Comparison of ENCODE assay signal across 8 cellular contexts in the genomic region with DNA sequence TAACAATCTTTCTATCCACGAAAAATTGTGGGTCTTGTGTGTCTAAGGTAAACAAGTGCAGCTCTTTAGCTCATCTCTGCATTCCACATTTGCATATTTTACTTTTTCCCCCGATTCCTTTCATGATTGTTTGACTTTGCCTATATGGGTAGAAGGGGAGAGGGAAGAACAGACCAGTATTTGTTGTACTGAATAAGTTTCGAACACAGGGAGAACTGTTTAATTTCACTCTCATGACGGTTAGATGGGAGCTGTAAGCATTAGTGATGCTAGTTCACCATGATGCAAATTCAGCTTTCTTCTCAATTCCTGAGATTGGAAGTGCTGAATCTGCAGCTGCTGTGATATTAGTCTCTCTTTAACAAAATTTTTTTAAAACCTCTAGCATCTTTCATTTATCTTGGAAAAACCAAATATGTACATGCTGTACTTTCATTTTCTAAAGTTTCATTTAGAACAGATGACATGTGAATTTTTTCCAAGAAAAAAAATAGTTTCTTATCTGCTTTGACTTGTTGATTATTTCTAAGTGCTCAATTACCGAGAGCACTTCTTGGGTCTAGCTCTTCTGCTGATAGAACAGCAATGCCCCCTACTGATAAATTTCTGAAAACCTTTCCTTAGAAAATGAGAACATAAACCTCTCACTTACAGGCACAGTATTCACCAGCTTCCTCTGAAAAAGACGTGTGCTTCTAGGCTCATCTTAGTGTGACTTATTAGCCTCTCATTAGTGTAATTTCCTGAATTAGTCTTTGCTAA.
DNase-seq lines count a peak whose midpoint lies in the region; ATAC-seq, FAIRE-seq and TF ChIP-seq lines count a peak whose summit lies in the region.

No MANE protein-coding gene starts in this region.

- H4K20me1 ChIP-seq in K562 (replicated peaks; ENCODE audit: control insufficient read depth, insufficient read depth, low read length): no peaks in the 10 kb centered on the region

- intact Hi-C loops in Right ventricle myocardium inferior (cut with DNase I) (loop anchor here (1.0 to 10.0 kb wide), 2 partner anchors 116 to 520 kb away; no protein-coding TSS in a partner anchor), K562 (cut with micrococcal nuclease) (loop anchor here (5.0 to 10.0 kb wide), 2 partner anchors 523 to 630 kb away; no protein-coding TSS in a partner anchor)

- no peaks in the 10 kb centered on the region for H3K9me1 ChIP-seq in K562 (ENCODE audit: control insufficient read depth, insufficient read depth, low read length)

- no peaks in the 10 kb centered on the region for H3K36me3 Mint-ChIP-seq in mesothelial cell of epicardium
- H3K36me3 Mint-ChIP-seq in activated CD4-positive, alpha-beta T cell treated with anti-CD3 and anti-CD28 coated beads, Interleukin-2, amount 10 ng/mL, durations not matched to agents 7 days and 5 days (ENCODE audit: low read depth): no peaks in the 10 kb centered on the region

- H3K4me1 ChIP-seq in cardiac muscle cell (ENCODE audit: low read depth): no peaks in the 10 kb centered on the region
- H3K4me1 ChIP-seq in K562 (replicated peaks in 1 of 2; ENCODE audit: control insufficient read depth in 2 of 2, insufficient read depth in 2 of 2, low read length in 2 of 2): no peaks in the 10 kb centered on the region

- FAIRE-seq in K562 (lab: Jason Lieb, UNC): no peak

- no peak overlapping the region for H3K4me3 Mint-ChIP-seq in mesothelial cell of epicardium
- no peak overlapping the region for H3K4me3 Mint-ChIP-seq in activated CD4-positive, alpha-beta T cell treated with anti-CD3 and anti-CD28 coated beads, Interleukin-2, amount 10 ng/mL, durations not matched to agents 7 days and 5 days

- no peak overlapping the region for H2AFZ ChIP-seq in K562 (ENCODE audit: low read depth, low read length)

- H3K27me3 ChIP-seq in cardiac muscle cell (no peaks in the 10 kb centered on the region), K562 (ENCODE audit: control insufficient read depth in 2 of 2, insufficient read depth in 2 of 2, low read length in 2 of 2) (no peaks in the 10 kb centered on the region)

- no peaks in the 10 kb centered on the region for H3K79me2 ChIP-seq in K562 (ENCODE audit: control insufficient read depth, insufficient read depth, low read length)

- DNase-seq in cardiac muscle cell (ENCODE audit: low read depth in 1 of 2, low spot score in 1 of 2): peak; percentile 48 to 57
- no peak for DNase-seq in Right ventricle myocardium inferior (ENCODE audit: missing footprints)
- peak; percentile 28 for DNase-seq in NCI-H146 (lab: John Stamatoyannopoulos, UW)
- DNase-seq in K562 (ENCODE audit: extremely low read depth in 1 of 4, low spot score in 3 of 4): peak in 2 of 4 experiments; percentile 17
- no peak for DNase-seq in mesothelial cell of epicardium (ENCODE audit: low spot score in 2 of 2, unreplicated experiment in 2 of 2)
- DNase-seq in stimulated activated naive CD4-positive, alpha-beta T cell (lab: John Stamatoyannopoulos, UW): no peak
- no peak for DNase-seq in activated CD4-positive, alpha-beta T cell treated with anti-CD3 and anti-CD28 coated beads, Interleukin-2, amount 10 ng/mL, durations not matched to agents 7 days and 5 days
- DNase-seq in OCI-M2 (lab: John Stamatoyannopoulos, UW; ENCODE audit: unreplicated experiment): no peak

- TF ChIP-seq EP300 in K562 (IDR thresholded peaks at IDR 0.05; ENCODE audit: low read length): no peak

- no peak overlapping the region for H3K27ac Mint-ChIP-seq in mesothelial cell of epicardium
- H3K27ac Mint-ChIP-seq in activated CD4-positive, alpha-beta T cell treated with anti-CD3 and anti-CD28 coated beads, Interleukin-2, amount 10 ng/mL, durations not matched to agents 7 days and 5 days: no peak overlapping the region

- POLR2A ChIA-PET in K562 (lab: Yijun Ruan, JAX): interaction anchor here (0.6 to 0.7 kb wide), 2 partner anchors 18 to 628 kb away, joined by 3 to 5 read pairs; no protein-coding TSS in a partner anchor
- POLR2A ChIA-PET in activated CD4-positive, alpha-beta T cell treated with anti-CD3 and anti-CD28 coated beads, Interleukin-2, amount 10 ng/mL, durations not matched to agents 7 days and 5 days (lab: Charles Lee): no interaction called here

- no peaks in the 10 kb centered on the region for H3K36me3 ChIP-seq in cardiac muscle cell
- H3K36me3 ChIP-seq in K562 (ENCODE audit: control insufficient read depth, insufficient read depth, low read length): no peaks in the 10 kb centered on the region

- peaks cover 4% of the 10 kb centered on the region for H3K27me3 Mint-ChIP-seq in mesothelial cell of epicardium (ENCODE audit: low read depth)
- H3K27me3 Mint-ChIP-seq in activated CD4-positive, alpha-beta T cell treated with anti-CD3 and anti-CD28 coated beads, Interleukin-2, amount 10 ng/mL, durations not matched to agents 7 days and 5 days: no peaks in the 10 kb centered on the region

- TF ChIP-seq CTCF in cardiac muscle cell (IDR thresholded peaks at IDR 0.05; ENCODE audit: low read depth, low read length) (peak; percentile 46), K562 (IDR thresholded peaks at IDR 0.05 in 2 of 3, conservative IDR thresholded peaks at IDR 0.05 in 1 of 3; ENCODE audit: insufficient read depth in 2 of 3, low read depth in 1 of 3, low read length in 3 of 3) (peak in 2 of 3 experiments; percentile 23 to 54; a peak in 4 of 6 replicates), mesothelial cell of epicardium (IDR thresholded peaks at IDR 0.05; ENCODE audit: unreplicated experiment) (peak; percentile 33)

- peaks cover 6% of the 10 kb centered on the region for H3K9me3 Mint-ChIP-seq in mesothelial cell of epicardium
- H3K9me3 Mint-ChIP-seq in activated CD4-positive, alpha-beta T cell treated with anti-CD3 and anti-CD28 coated beads, Interleukin-2, amount 10 ng/mL, durations not matched to agents 7 days and 5 days: no peaks in the 10 kb centered on the region

- H3K9ac ChIP-seq in K562 (ENCODE audit: insufficient read depth in 1 of 2, low read depth in 2 of 2, low read length in 2 of 2): no peak overlapping the region

- H3K9me3 ChIP-seq in cardiac muscle cell (ENCODE audit: low read depth) (no peaks in the 10 kb centered on the region), K562 (replicated peaks; ENCODE audit: control insufficient read depth, insufficient read depth, low read depth, low read length) (no peaks in the 10 kb centered on the region)

- peaks cover 3% of the 10 kb centered on the region for H3K4me1 Mint-ChIP-seq in mesothelial cell of epicardium
- H3K4me1 Mint-ChIP-seq in activated CD4-positive, alpha-beta T cell treated with anti-CD3 and anti-CD28 coated beads, Interleukin-2, amount 10 ng/mL, durations not matched to agents 7 days and 5 days: no peaks in the 10 kb centered on the region

- CTCF ChIA-PET in K562 (lab: Yijun Ruan, JAX; ENCODE audit: low intra/inter-chr PET ratio): interaction anchor here (0.6 to 0.8 kb wide), 3 partner anchors 9 to 633 kb away, joined by 3 to 4 read pairs (median 3); no protein-coding TSS in a partner anchor
- CTCF ChIA-PET in activated CD4-positive, alpha-beta T cell treated with anti-CD3 and anti-CD28 coated beads, Interleukin-2, amount 10 ng/mL, durations not matched to agents 7 days and 5 days (lab: Charles Lee): no interaction called here

- no TSS peak for BruUV-seq in K562 (replicated peaks; lab: Mats Ljungman, UMichigan)

- no peak overlapping the region for H3K4me2 ChIP-seq in K562 (ENCODE audit: insufficient read depth, low read length)

- WGBS in K562 (ENCODE audit: insufficient coverage, low coverage, missing lambda C conversion rate): under 1% methylated on average over 6 of the region's 6 CpGs

- H3K4me3 ChIP-seq in cardiac muscle cell (no peak overlapping the region), K562 (no peak overlapping the region)

- H3K27ac ChIP-seq in cardiac muscle cell: no peak overlapping the region
- H3K27ac ChIP-seq in K562 (ENCODE audit: extremely low read depth, low read depth, low read length): no peak overlapping the region

- peak; percentile 10 to 47; a peak in 2 of 4 replicates for TF ChIP-seq RAD21 in K562 (CRISPR knock-in tag; conservative IDR thresholded peaks at IDR 0.05 in 1 of 2, IDR thresholded peaks at IDR 0.05 in 1 of 2)

- in situ Hi-C loops in K562 (cut with MboI): no loop called here

- no peak for TF ChIP-seq POLR2A in K562 (conservative IDR thresholded peaks at IDR 0.05)

- no peak for ATAC-seq in Right ventricle myocardium inferior
- ATAC-seq in K562: peak; percentile 71

TF ChIP-seq in K562, 482 proteins besides CTCF, POLR2A, EP300 and RAD21 (continues in another document):
- no peak for TF ChIP-seq NFYB (IDR thresholded peaks at IDR 0.05; ENCODE audit: extremely low read depth, insufficient read length)
- TF ChIP-seq ZNF644 (tag; IDR thresholded peaks at IDR 0.05; ENCODE audit: low read depth): no peak
- TF ChIP-seq SAFB2 (IDR thresholded peaks at IDR 0.05; ENCODE audit: borderline replicate concordance, low read depth, low read length, severe bottlenecking): no peak
- TF ChIP-seq ZC3H11A (IDR thresholded peaks at IDR 0.05; ENCODE audit: low read depth, low read length): no peak
- no peak for TF ChIP-seq KDM2B (CRISPR knock-in tag; IDR thresholded peaks at IDR 0.05)
- no peak for TF ChIP-seq ZBTB1 (CRISPR knock-in tag; IDR thresholded peaks at IDR 0.05; ENCODE audit: borderline replicate concordance, low read depth)
- TF ChIP-seq, protein P1, sequence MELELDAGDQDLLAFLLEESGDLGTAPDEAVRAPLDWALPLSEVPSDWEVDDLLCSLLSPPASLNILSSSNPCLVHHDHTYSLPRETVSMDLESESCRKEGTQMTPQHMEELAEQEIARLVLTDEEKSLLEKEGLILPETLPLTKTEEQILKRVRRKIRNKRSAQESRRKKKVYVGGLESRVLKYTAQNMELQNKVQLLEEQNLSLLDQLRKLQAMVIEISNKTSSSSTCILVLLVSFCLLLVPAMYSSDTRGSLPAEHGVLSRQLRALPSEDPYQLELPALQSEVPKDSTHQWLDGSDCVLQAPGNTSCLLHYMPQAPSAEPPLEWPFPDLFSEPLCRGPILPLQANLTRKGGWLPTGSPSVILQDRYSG (tag; conservative IDR thresholded peaks at IDR 0.05; ENCODE audit: low read depth): no peak
- no peak for TF ChIP-seq SRSF3 (IDR thresholded peaks at IDR 0.05; ENCODE audit: insufficient read depth, low read length)
- TF ChIP-seq FOXM1 (IDR thresholded peaks at IDR 0.05; ENCODE audit: low read depth): no peak
- TF ChIP-seq FOXM1 (CRISPR knock-in tag; IDR thresholded peaks at IDR 0.05; ENCODE audit: low read depth): no peak

Comparison
In these comparisons a context has a peak if more than half of its experiments do, and no peak if none do; other contexts are left out.
1. DNase-seq: peak in cardiac muscle cell (2 of 2) and NCI-H146 (single experiment); none in Right ventricle myocardium inferior (single experiment), mesothelial cell of epicardium (0 of 2), stimulated activated naive CD4-positive, alpha-beta T cell (0 of 6), activated CD4-positive, alpha-beta T cell treated with anti-CD3 and anti-CD28 coated beads, Interleukin-2, amount 10 ng/mL, durations not matched to agents 7 days and 5 days (single experiment) and OCI-M2 (single experiment).
2. Peak in every context shown above with its lines, with median percentiles within 50 percentile points of each other: CTCF ChIP-seq.